Comparison of ENCODE assay signal across 8 cellular contexts in the genomic region with DNA sequence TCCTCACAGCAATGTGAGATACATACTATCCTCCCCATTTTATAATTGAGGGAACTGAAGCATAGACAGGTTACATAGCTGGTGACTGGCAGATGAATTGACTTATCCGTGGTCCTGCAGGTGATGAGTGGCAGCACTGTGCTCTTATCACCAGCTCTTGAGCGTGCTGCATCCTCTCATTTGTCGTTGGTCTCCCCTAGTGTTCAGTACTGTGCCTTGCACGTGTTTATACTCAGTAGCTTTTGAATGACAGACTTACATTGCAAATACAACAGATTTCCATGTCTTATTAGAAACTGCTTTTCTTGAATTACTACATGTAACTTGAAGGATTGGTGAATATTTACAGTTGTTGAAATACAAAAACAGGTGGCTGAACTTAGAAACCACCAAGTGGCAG. TPM values are rescaled to one million over a fixed set of nuclear protein-coding genes. Genes with fewer than 3 reads are reported as not detected.
DNase-seq lines count a peak whose midpoint lies in the region; ATAC-seq, FAIRE-seq and TF ChIP-seq lines count a peak whose summit lies in the region.
"Not testable (repeated sequence)": the region's sequence is repeated elsewhere in the genome, so short reads cannot be mapped to it uniquely, and the experiment has no call there.

No MANE protein-coding gene starts in this region.

- not testable (repeated sequence) for H3K4me3 ChIP-seq in AG04450 (ENCODE audit: low read depth, low read length); pancreas

- H3K27me3 ChIP-seq in AG04450 (ENCODE audit: control insufficient read depth, insufficient read depth, low read length); pancreas: not testable (repeated sequence)

- not testable (repeated sequence) for H3K4me1 ChIP-seq in pancreas

- H3K27ac Mint-ChIP-seq in T-cell = peak overlapping the region; percentile 3 to 11
- H3K27ac Mint-ChIP-seq in activated naive CD4-positive, alpha-beta T cell treated with anti-CD3 and anti-CD28 coated beads, Interleukin-2, amount 50 U/mL, for 24 hours = peak overlapping the region; percentile 57

- peaks cover 3 to 43% (median 28%) of the 10 kb centered on the region in 3 donors for H3K36me3 ChIP-seq in pancreas

- peaks cover 12 to 25% (median 16%) of the 10 kb centered on the region in 3 donors for H3K4me1 Mint-ChIP-seq in T-cell
- peaks cover 18% of the 10 kb centered on the region for H3K4me1 Mint-ChIP-seq in activated naive CD4-positive, alpha-beta T cell treated with anti-CD3 and anti-CD28 coated beads, Interleukin-2, amount 50 U/mL, for 24 hours

- POLR2A ChIA-PET in AG04450 (lab: Yijun Ruan, JAX) = interaction anchor here (0.6 kb wide), 1 partner anchor 17 kb away, joined by 4 read pairs; no protein-coding TSS in a partner anchor
- POLR2A ChIA-PET in T-cell (lab: Charles Lee) = interaction anchor here in 1 of 2 donors (0.6 kb wide), 1 partner anchor 351 kb away, joined by 3 read pairs; no protein-coding TSS in a partner anchor

- H3K36me3 Mint-ChIP-seq in T-cell = peaks cover 51% of the 10 kb centered on the region
- peaks cover 19% of the 10 kb centered on the region for H3K36me3 Mint-ChIP-seq in activated naive CD4-positive, alpha-beta T cell treated with anti-CD3 and anti-CD28 coated beads, Interleukin-2, amount 50 U/mL, for 24 hours

- not testable (repeated sequence) for H3K27me3 Mint-ChIP-seq in T-cell; activated naive CD4-positive, alpha-beta T cell treated with anti-CD3 and anti-CD28 coated beads, Interleukin-2, amount 50 U/mL, for 24 hours

- H3K9me3 ChIP-seq in AG04450 (ENCODE audit: control insufficient read depth, insufficient read depth, low read length); pancreas: not testable (repeated sequence)

- not testable (repeated sequence) for DNase-seq in AG04450 (ENCODE audit: low read depth, low spot score); pancreas
- DNase-seq in NCI-H1694 (lab: John Stamatoyannopoulos, UW) = peak; percentile 46
- peak; percentile 35 to 92 (median 72) for DNase-seq in T-cell
- DNase-seq in glomerular visceral epithelial cell (ENCODE audit: extremely low spot score) = peak; percentile 35

- peak; percentile 51 for TF ChIP-seq CTCF in AG04450 (IDR thresholded peaks at IDR 0.05; ENCODE audit: low read depth, low read length)
- peak in 2 of 4 donors; percentile 10 to 21 for TF ChIP-seq CTCF in pancreas (IDR thresholded peaks at IDR 0.05)

- 13 to 17% methylated on average over 4 of the region's 4 CpGs for WGBS in pancreas, 2 donors

- ATAC-seq in GM18519 (IDR thresholded peaks at IDR 0.05; ENCODE audit: low FRiP score, unreplicated experiment) (peak; percentile 67), HG03025 (IDR thresholded peaks at IDR 0.05; ENCODE audit: low FRiP score, unreplicated experiment) (peak; percentile 65), T-cell (replicated peaks in 1 of 4) (peak; percentile 99 to 100 (median 100)), pancreas (peak; percentile 42 to 72 (median 52))

- not testable (repeated sequence) for H3K9me3 Mint-ChIP-seq in T-cell; activated naive CD4-positive, alpha-beta T cell treated with anti-CD3 and anti-CD28 coated beads, Interleukin-2, amount 50 U/mL, for 24 hours

- not testable (repeated sequence) for FAIRE-seq in pancreas (lab: Jason Lieb, UNC)

- CTCF ChIA-PET in AG04450 (lab: Charles Lee) = not testable (repeated sequence)
- CTCF ChIA-PET in T-cell (lab: Charles Lee) = interaction anchor here in 1 of 2 donors (0.6 to 1.0 kb wide), 3 partner anchors 29 to 47 kb away, joined by 3 read pairs; partner anchors contain the start of gene PDXDC1

- H3K27ac ChIP-seq in AG04450 (ENCODE audit: low read depth, low read length); pancreas: not testable (repeated sequence)

- intact Hi-C loops in pancreas (cut with DNase I) = not testable (repeated sequence)

- not testable (repeated sequence) for H3K4me3 Mint-ChIP-seq in T-cell; activated naive CD4-positive, alpha-beta T cell treated with anti-CD3 and anti-CD28 coated beads, Interleukin-2, amount 50 U/mL, for 24 hours

RNA-seq across cellular contexts. Expression of gene NTAN1, which starts 33.7 kb away (rescaled TPM):
- 80.2 and 82.7 TPM in 2 replicates for polyA plus RNA-seq in AG04450 (2011; rRNA removed)
- polyA minus RNA-seq in AG04450 (2011; rRNA and poly(A)+ RNA removed) = 94.8 and 127 TPM in 2 replicates
- total RNA-seq in T-cell = 10 to 100 TPM; 21.8 to 30.6 (median 28.7) TPM
- total RNA-seq in pancreas = 10 to 100 TPM in 3 of 6 donors, 1 to 10 TPM in 3; 5.7 to 17.4 (median 10.5) TPM
- 10 to 100 TPM; 17.6 to 21.3 TPM for polyA plus RNA-seq in pancreas

RNA-seq across cellular contexts. Expression of gene PDXDC1, which starts 47.4 kb away (rescaled TPM):
- polyA plus RNA-seq in AG04450 (2011; rRNA removed) (90.7 and 93.9 TPM in 2 replicates), pancreas (10 to 100 TPM; 51.5 to 73.3 TPM)
- 114 and 115 TPM in 2 replicates for polyA minus RNA-seq in AG04450 (2011; rRNA and poly(A)+ RNA removed)
- total RNA-seq in T-cell (10 to 100 TPM; 63.3 to 84.7 (median 72.4) TPM), pancreas (10 to 100 TPM; 63.9 to 82.8 (median 74.2) TPM)
